ENCODE assay signal across 1 cellular context in genomic region chr2:204108874-204109295, GRCh38.
TF ChIP-seq lines count a peak whose summit lies in the region.

No MANE protein-coding gene starts in this region.

TF ChIP-seq in HepG2, 621 proteins besides CTCF, POLR2A, EP300 and RAD21:
- TF ChIP-seq ARID2 (CRISPR knock-in tag; IDR thresholded peaks at IDR 0.05; ENCODE audit: borderline replicate concordance) (no peak), HNF1B (CRISPR knock-in tag; IDR thresholded peaks at IDR 0.05) (no peak), FLYWCH1 (CRISPR knock-in tag; IDR thresholded peaks at IDR 0.05) (no peak), IKZF4 (CRISPR knock-in tag; IDR thresholded peaks at IDR 0.05; ENCODE audit: borderline replicate concordance, low read depth, not compliant biosample characterization) (no peak), ZFYVE20 (CRISPR knock-in tag; IDR thresholded peaks at IDR 0.05; ENCODE audit: borderline replicate concordance, low read depth) (no peak), ZNF879 (CRISPR knock-in tag; IDR thresholded peaks at IDR 0.05) (no peak), NR3C1 (CRISPR knock-in tag; IDR thresholded peaks at IDR 0.05) (no peak), MED8 (CRISPR knock-in tag; IDR thresholded peaks at IDR 0.05; ENCODE audit: insufficient replicate concordance) (no peak), HHEX (CRISPR knock-in tag; IDR thresholded peaks at IDR 0.05) (no peak), ZNF17 (CRISPR knock-in tag; IDR thresholded peaks at IDR 0.05) (no peak), ATF3 (CRISPR knock-in tag; IDR thresholded peaks at IDR 0.05) (no peak), PLSCR1 (CRISPR knock-in tag; IDR thresholded peaks at IDR 0.05; ENCODE audit: borderline replicate concordance) (no peak), ZNF256 (CRISPR knock-in tag; conservative IDR thresholded peaks at IDR 0.05) (no peak), ZNF350 (CRISPR knock-in tag; IDR thresholded peaks at IDR 0.05; ENCODE audit: borderline replicate concordance, low read depth) (no peak), RERE (CRISPR knock-in tag; IDR thresholded peaks at IDR 0.05; ENCODE audit: low read depth) (no peak), ZNF740 (CRISPR knock-in tag; IDR thresholded peaks at IDR 0.05) (no peak)
